Comparison of ENCODE assay signal across 11 cellular contexts in genomic region chr1:107572674-107573205, GRCh38.
DNase-seq lines count a peak whose midpoint lies in the region; ATAC-seq, FAIRE-seq and TF ChIP-seq lines count a peak whose summit lies in the region.
"Had no signal": no experiment of that assay in that cellular context is flagged by ENCODE, and none has a peak within 500 bp of the region (broad histone marks: within the 10 kb centered on the region; RNA-seq: fewer than 3 reads in every experiment).

No MANE protein-coding gene starts in this region.

- FAIRE-seq in H54 (lab: Jason Lieb, UNC): peak; percentile 88

- DNase-seq in H54 (ENCODE audit: insufficient read length, low spot score) (peak; percentile 19), RKO (ENCODE audit: low spot score) (peak; percentile 53), fibroblast of pulmonary artery (ENCODE audit: low read depth) (peak; percentile 11), stromal cell of bone marrow (ENCODE audit: low read depth) (peak; percentile 89), T-helper 2 cell (no peak)
- no peak for DNase-seq in effector memory CD4-positive, alpha-beta T cell
- DNase-seq: naive B cell had no signal

- H3K36me3 ChIP-seq in effector memory CD4-positive, alpha-beta T cell (ENCODE audit: control insufficient read depth, insufficient read depth, low read length): no peaks in the 10 kb centered on the region
- H3K36me3 ChIP-seq: SJSA1 had no signal

- TF ChIP-seq CTCF in fibroblast of pulmonary artery (IDR thresholded peaks at IDR 0.05; ENCODE audit: low read length, missing control alignments): no peak

- no peak overlapping the region for H3K27ac ChIP-seq in effector memory CD4-positive, alpha-beta T cell (ENCODE audit: insufficient read depth, low read length, poor library complexity, severe bottlenecking)
- H3K27ac ChIP-seq: KMS-11, SJSA1 had no signal

- H3K27me3 ChIP-seq in effector memory CD4-positive, alpha-beta T cell (replicated peaks; ENCODE audit: control insufficient read depth, insufficient read depth, low read length, poor library complexity, severe bottlenecking): no peaks in the 10 kb centered on the region
- H3K27me3 ChIP-seq: SJSA1 had no signal

- no peak for ATAC-seq in HG03432 (IDR thresholded peaks at IDR 0.05; ENCODE audit: unreplicated experiment)
- ATAC-seq: HCT116 had no signal

- no peak overlapping the region for H3K4me3 ChIP-seq in fibroblast of pulmonary artery (replicated peaks; ENCODE audit: low read depth, low read length)
- no peak overlapping the region for H3K4me3 ChIP-seq in effector memory CD4-positive, alpha-beta T cell (ENCODE audit: insufficient read depth, low read depth, low read length, poor library complexity, severe bottlenecking)
- H3K4me3 ChIP-seq: SJSA1 had no signal

- no peaks in the 10 kb centered on the region for H3K9me3 ChIP-seq in effector memory CD4-positive, alpha-beta T cell (ENCODE audit: control insufficient read depth, low read length)
- H3K9me3 ChIP-seq: SJSA1 had no signal

- TF ChIP-seq POLR2A in H54 (IDR thresholded peaks at IDR 0.05; ENCODE audit: low read depth, low read length): no peak

- H3K4me1 ChIP-seq in effector memory CD4-positive, alpha-beta T cell (ENCODE audit: control insufficient read depth, insufficient read depth, low read length, poor library complexity, severe bottlenecking): no peaks in the 10 kb centered on the region
- H3K4me1 ChIP-seq: SJSA1 had no signal

Comparison
In these comparisons a context has a peak if more than half of its experiments do, and no peak if none do; other contexts are left out.
1. DNase-seq: peak in H54 (single experiment), RKO (single experiment), fibroblast of pulmonary artery (single experiment) and stromal cell of bone marrow (single experiment); none in effector memory CD4-positive, alpha-beta T cell (0 of 3) and T-helper 2 cell (0 of 5).